In the genomic region with DNA sequence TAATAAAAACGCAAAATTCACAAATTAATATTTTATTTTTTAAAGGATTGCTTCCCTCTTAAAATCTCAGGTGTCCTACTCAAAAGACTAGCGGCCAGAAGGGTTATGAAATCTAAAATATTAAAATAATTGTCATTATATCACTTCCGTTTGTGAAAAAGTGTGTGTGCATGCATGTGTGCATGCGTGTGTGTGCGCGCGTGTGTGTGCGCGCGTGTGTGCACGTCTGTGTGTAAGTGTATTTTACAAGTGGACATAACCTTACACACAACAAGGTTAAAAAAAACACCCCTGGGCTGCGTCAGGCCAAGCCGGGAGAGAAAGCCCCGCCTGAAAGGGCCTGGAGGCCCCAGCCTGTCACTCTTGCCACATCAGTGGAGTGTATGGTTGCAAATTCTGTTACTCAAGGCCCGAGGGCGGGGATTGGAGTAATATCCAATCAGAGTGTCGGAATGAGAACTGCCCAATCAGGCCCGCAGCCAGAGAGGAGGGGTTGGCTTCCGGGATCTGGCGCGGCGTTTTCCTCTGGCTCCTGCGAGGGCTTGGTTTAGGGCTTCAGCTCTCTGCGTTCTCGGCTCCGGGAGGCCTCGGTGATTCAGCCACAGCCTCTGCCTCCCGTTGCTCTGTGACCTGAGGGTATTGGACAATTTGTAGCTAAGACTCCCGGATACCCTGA, we compare ENCODE assay signal across 8 cellular contexts. TPM values are rescaled to one million over a fixed set of nuclear protein-coding genes. Genes with fewer than 3 reads are reported as not detected.
A peak's percentile ranks its signal among the peaks of the same experiment; 100 is the strongest.
DNase-seq lines count a peak whose midpoint lies in the region; ATAC-seq, FAIRE-seq and TF ChIP-seq lines count a peak whose summit lies in the region.
"Not testable (repeated sequence)": the region's sequence is repeated elsewhere in the genome, so short reads cannot be mapped to it uniquely, and the experiment has no call there.

A gene (plus strand): TSS at position 518 of the 676 bp plus-strand sequence. CDS start 168 bp downstream, outside the sequence.

- not testable (repeated sequence) for H3K27ac Mint-ChIP-seq in activated CD4-positive, alpha-beta T cell treated with anti-CD3 and anti-CD28 coated beads, Interleukin-2, amount 10 ng/mL, durations not matched to agents 7 days and 5 days; glutamatergic neuron (ENCODE audit: unreplicated experiment); mesothelial cell of epicardium

- not testable (repeated sequence) for H4K20me1 ChIP-seq in IMR-90 (ENCODE audit: insufficient read depth, low read length); mammary epithelial cell (ENCODE audit: insufficient read depth, low read length)

- H3K27me3 ChIP-seq in IMR-90 (ENCODE audit: control insufficient read depth, insufficient read depth, low read length); mammary epithelial cell (ENCODE audit: insufficient read depth, low read length); skeletal muscle satellite cell (ENCODE audit: control insufficient read depth, insufficient read depth, low read length): not testable (repeated sequence)

- not testable (repeated sequence) for FAIRE-seq in A549 (lab: Jason Lieb, UNC)

- H3K9me3 ChIP-seq in A549; IMR-90 (ENCODE audit: control insufficient read depth, insufficient read depth, low read length); mammary epithelial cell (replicated peaks; ENCODE audit: insufficient read depth, low read length); skeletal muscle satellite cell (replicated peaks; ENCODE audit: low read length): not testable (repeated sequence)

- not testable (repeated sequence) for TF ChIP-seq POLR2A in A549 (IDR thresholded peaks at IDR 0.05; ENCODE audit: low read length); IMR-90 (IDR thresholded peaks at IDR 0.05; ENCODE audit: low read depth, low read length)

- not testable (repeated sequence) for H4K5ac ChIP-seq in IMR-90 (ENCODE audit: low read depth, low read length)

- peak; percentile 98 for ATAC-seq in A549
- ATAC-seq in GM19452 (IDR thresholded peaks at IDR 0.05; ENCODE audit: unreplicated experiment), result peak; percentile 47
- peak; percentile 96 for ATAC-seq in IMR-90 (ENCODE audit: low read depth)

- H2AK5ac ChIP-seq in IMR-90 (ENCODE audit: low read depth, low read length), result not testable (repeated sequence)

- not testable (repeated sequence) for H3K56ac ChIP-seq in IMR-90 (ENCODE audit: extremely low read depth, insufficient read depth, low read length)

- not testable (repeated sequence) for H2BK20ac ChIP-seq in IMR-90 (ENCODE audit: low read depth, low read length)

- H3K27me3 Mint-ChIP-seq in activated CD4-positive, alpha-beta T cell treated with anti-CD3 and anti-CD28 coated beads, Interleukin-2, amount 10 ng/mL, durations not matched to agents 7 days and 5 days; glutamatergic neuron (ENCODE audit: unreplicated experiment); mesothelial cell of epicardium (ENCODE audit: low read depth): not testable (repeated sequence)

- H3K4ac ChIP-seq in IMR-90 (ENCODE audit: low read depth, low read length), result not testable (repeated sequence)

- CTCF ChIA-PET in A549 (lab: Yijun Ruan, JAX), result interaction anchor here (2.0 to 2.3 kb wide), 2 partner anchors 10 to 11 kb away, joined by 5 to 9 read pairs; no protein-coding TSS in a partner anchor
- CTCF ChIA-PET in IMR-90 (lab: Yijun Ruan, JAX); mammary epithelial cell (lab: Charles Lee; ENCODE audit: low non-redundant PET): not testable (repeated sequence)
- CTCF ChIA-PET in activated CD4-positive, alpha-beta T cell treated with anti-CD3 and anti-CD28 coated beads, Interleukin-2, amount 10 ng/mL, durations not matched to agents 7 days and 5 days (lab: Charles Lee), result interaction anchor here (1.0 kb wide), 1 partner anchor 10 kb away, joined by 3 read pairs; no protein-coding TSS in a partner anchor

- not testable (repeated sequence) for TF ChIP-seq CTCF in A549 (IDR thresholded peaks at IDR 0.05); IMR-90 (conservative IDR thresholded peaks at IDR 0.05; ENCODE audit: low read depth, low read length); mammary epithelial cell (conservative IDR thresholded peaks at IDR 0.05 in 1 of 2, IDR thresholded peaks at IDR 0.05 in 1 of 2; ENCODE audit: extremely low read depth in 1 of 2, insufficient read depth in 1 of 2, low read depth in 1 of 2, low read length in 2 of 2); glutamatergic neuron (IDR thresholded peaks at IDR 0.05; ENCODE audit: partially characterized antibody, unreplicated experiment); mesothelial cell of epicardium (IDR thresholded peaks at IDR 0.05; ENCODE audit: unreplicated experiment)

- H3K9me1 ChIP-seq in IMR-90 (ENCODE audit: insufficient read depth, low read length), result not testable (repeated sequence)

- intact Hi-C loops in IMR-90 (cut with micrococcal nuclease); mammary epithelial cell (cut with micrococcal nuclease): not testable (repeated sequence)

- not testable (repeated sequence) for H3K23ac ChIP-seq in IMR-90 (ENCODE audit: low read depth, low read length)

- not testable (repeated sequence) for H2BK120ac ChIP-seq in IMR-90 (ENCODE audit: low read depth, low read length)

- in situ Hi-C loops in IMR-90 (cut with MboI; ENCODE audit: low sequenced_read_pairs); mammary epithelial cell (cut with MboI; ENCODE audit: low sequenced_read_pairs in 2 of 2): not testable (repeated sequence)

- not testable (repeated sequence) for H3K4me1 Mint-ChIP-seq in activated CD4-positive, alpha-beta T cell treated with anti-CD3 and anti-CD28 coated beads, Interleukin-2, amount 10 ng/mL, durations not matched to agents 7 days and 5 days; glutamatergic neuron (ENCODE audit: low read depth, unreplicated experiment); mesothelial cell of epicardium

- not testable (repeated sequence) for TF ChIP-seq EP300 in A549 (IDR thresholded peaks at IDR 0.05)

- not testable (repeated sequence) for BruUV-seq in IMR-90 (replicated peaks; lab: Mats Ljungman, UMichigan); mammary epithelial cell (replicated peaks; lab: Mats Ljungman, UMichigan)

- H3K4me3 Mint-ChIP-seq in activated CD4-positive, alpha-beta T cell treated with anti-CD3 and anti-CD28 coated beads, Interleukin-2, amount 10 ng/mL, durations not matched to agents 7 days and 5 days; glutamatergic neuron (ENCODE audit: unreplicated experiment); mesothelial cell of epicardium: not testable (repeated sequence)

- WGBS in A549 (ENCODE audit: missing lambda C conversion rate), result 40% methylated on average over 16 of the region's 29 CpGs
- no CpG with 5 or more reads among the region's 29 CpGs for WGBS in IMR-90 (ENCODE audit: extremely low coverage in 2 of 2, insufficient read length in 1 of 2), 2 experiments
- 59% methylated on average over 13 of the region's 29 CpGs for WGBS in mammary epithelial cell (ENCODE audit: low coverage, missing lambda C conversion rate)

- peak within 1 kb of the TSS in 1 of 2 experiments; percentile 71; a peak in 2 of 6 replicates for H3K27ac ChIP-seq in A549
- H3K27ac ChIP-seq in IMR-90 (ENCODE audit: insufficient read depth, low read length); mammary epithelial cell (ENCODE audit: insufficient read depth, low read depth, low read length): not testable (repeated sequence)

- not testable (repeated sequence) for H3K18ac ChIP-seq in IMR-90 (ENCODE audit: low read depth, low read length)

- H3K9ac ChIP-seq in IMR-90 (ENCODE audit: low read depth, low read length); mammary epithelial cell (ENCODE audit: insufficient read depth, low read length); skeletal muscle satellite cell (ENCODE audit: low read depth, low read length): not testable (repeated sequence)

- POLR2A ChIA-PET in A549 (lab: Yijun Ruan, JAX), result interaction anchor here (0.6 to 1.0 kb wide), 2 partner anchors 13 to 83 kb away, joined by 3 read pairs; no protein-coding TSS in a partner anchor
- POLR2A ChIA-PET in IMR-90 (lab: Charles Lee; ENCODE audit: unreplicated experiment), result not testable (repeated sequence)
- POLR2A ChIA-PET in activated CD4-positive, alpha-beta T cell treated with anti-CD3 and anti-CD28 coated beads, Interleukin-2, amount 10 ng/mL, durations not matched to agents 7 days and 5 days (lab: Charles Lee), result interaction anchor here (0.6 to 1.4 kb wide), 4 partner anchors 9 to 72 kb away, joined by 3 to 15 read pairs (median 3); a partner anchor contains a TSS

- H3K36me3 Mint-ChIP-seq in activated CD4-positive, alpha-beta T cell treated with anti-CD3 and anti-CD28 coated beads, Interleukin-2, amount 10 ng/mL, durations not matched to agents 7 days and 5 days (ENCODE audit: low read depth); glutamatergic neuron (ENCODE audit: unreplicated experiment); mesothelial cell of epicardium: not testable (repeated sequence)

- dilution Hi-C loops in IMR-90 (cut with HindIII; ENCODE audit: low sequenced_read_pairs, unreplicated experiment); mammary epithelial cell (cut with HindIII; ENCODE audit: low sequenced_read_pairs): not testable (repeated sequence)

- not testable (repeated sequence) for H3K79me2 ChIP-seq in mammary epithelial cell (ENCODE audit: insufficient read depth, low read length)

- not testable (repeated sequence) for TF ChIP-seq RAD21 in A549 (conservative IDR thresholded peaks at IDR 0.05 in 1 of 2, IDR thresholded peaks at IDR 0.05 in 1 of 2); IMR-90 (IDR thresholded peaks at IDR 0.05; ENCODE audit: low read length)

- peak within 1 kb of the TSS; percentile 41; the same call in 2 of the 3 replicates for H3K4me3 ChIP-seq in A549
- H3K4me3 ChIP-seq in IMR-90 (ENCODE audit: insufficient read depth, low read depth, low read length), result peak within 1 kb of the TSS; percentile 34
- peak within 1 kb of the TSS in 1 of 3 experiments; percentile 35 for H3K4me3 ChIP-seq in mammary epithelial cell (replicated peaks in 1 of 3; ENCODE audit: insufficient read depth in 1 of 3, low read depth in 2 of 3, low read length in 3 of 3)
- peak within 1 kb of the TSS; percentile 61 for H3K4me3 ChIP-seq in skeletal muscle satellite cell (ENCODE audit: low read length)

- H3K9me3 Mint-ChIP-seq in activated CD4-positive, alpha-beta T cell treated with anti-CD3 and anti-CD28 coated beads, Interleukin-2, amount 10 ng/mL, durations not matched to agents 7 days and 5 days; glutamatergic neuron (ENCODE audit: unreplicated experiment); mesothelial cell of epicardium: not testable (repeated sequence)

- H2AFZ ChIP-seq in IMR-90 (replicated peaks; ENCODE audit: low read length, poor library complexity); mammary epithelial cell (ENCODE audit: low read depth, low read length): not testable (repeated sequence)

- not testable (repeated sequence) for H2AK9ac ChIP-seq in IMR-90 (replicated peaks; ENCODE audit: low read depth, low read length, poor library complexity)

- H4K91ac ChIP-seq in IMR-90 (ENCODE audit: insufficient read depth, low read depth, low read length), result not testable (repeated sequence)

- H3K4me2 ChIP-seq in A549; IMR-90 (ENCODE audit: low read depth, low read length); mammary epithelial cell (ENCODE audit: insufficient read depth, low read depth, low read length): not testable (repeated sequence)
- H3K4me2 ChIP-seq in skeletal muscle satellite cell (ENCODE audit: low read length), result peak within 1 kb of the TSS; percentile 44

- not testable (repeated sequence) for H4K8ac ChIP-seq in IMR-90 (ENCODE audit: low read depth in 2 of 2, low read length in 2 of 2)

- not testable (repeated sequence) for H3K4me1 ChIP-seq in A549; IMR-90 (ENCODE audit: control insufficient read depth, insufficient read depth, low read length); mammary epithelial cell (ENCODE audit: insufficient read depth, low read length); skeletal muscle satellite cell (ENCODE audit: control insufficient read depth, insufficient read depth, low read length)

- not testable (repeated sequence) for H3K14ac ChIP-seq in IMR-90 (replicated peaks; ENCODE audit: low read depth, low read length)

- not testable (repeated sequence) for DNase-seq in A549 (ENCODE audit: low read depth in 1 of 2, low spot score in 1 of 2); IMR-90; mammary epithelial cell
- peak; percentile 32 for DNase-seq in activated CD4-positive, alpha-beta T cell treated with anti-CD3 and anti-CD28 coated beads, Interleukin-2, amount 10 ng/mL, durations not matched to agents 7 days and 5 days
- DNase-seq in glutamatergic neuron (peak; percentile 57), mesothelial cell of epicardium (ENCODE audit: low spot score in 2 of 2, unreplicated experiment in 2 of 2) (peak in 1 of 2 experiments; percentile 51)

- H2BK5ac ChIP-seq in IMR-90 (ENCODE audit: low read depth, low read length, poor library complexity, severe bottlenecking), result not testable (repeated sequence)

- not testable (repeated sequence) for H3K79me1 ChIP-seq in IMR-90 (ENCODE audit: low read depth in 1 of 2, low read length in 2 of 2)

- not testable (repeated sequence) for H3K36me3 ChIP-seq in IMR-90 (ENCODE audit: control insufficient read depth, insufficient read depth, low read length); mammary epithelial cell (ENCODE audit: insufficient read depth, low read length); skeletal muscle satellite cell (ENCODE audit: insufficient read depth, low read length)

- H2BK15ac ChIP-seq in IMR-90 (ENCODE audit: low read depth, low read length), result not testable (repeated sequence)

RNA-seq across cellular contexts. Expression of the gene that starts here (rescaled TPM):
- polyA plus RNA-seq in A549 (2011; rRNA removed) (36.4 and 36.8 TPM in 2 replicates), A549 (2017; fragmentation: RNase III; extraction: RNeasy Plus Mini Kit Qiagen cat#74134 plus additional on column Dnase treatment) (27.9 to 30.7 TPM (median 30.0 TPM) in 3 replicates), IMR-90 (2012; rRNA removed) (1.5 and 1.9 TPM in 2 replicates), mammary epithelial cell (2.4 TPM)
- polyA plus RNA-seq in A549 (2012; cell fraction: cytosol; rRNA removed), result 20.4 and 28.6 TPM in 2 replicates
- 15.9 and 23.7 TPM in 2 replicates for polyA plus RNA-seq in A549 (2012; cell fraction: nucleus; rRNA removed)
- 19.5 and 25.3 TPM in 2 replicates for polyA minus RNA-seq in A549 (2011; rRNA and poly(A)+ RNA removed)
- total RNA-seq in IMR-90 (2012; rRNA removed) (6.8 and 9.4 TPM in 2 replicates), mammary epithelial cell (10 to 100 TPM; 13.3 to 15.5 TPM), glutamatergic neuron (ENCODE audit: unreplicated experiment) (17.5 TPM), mesothelial cell of epicardium (8.1 to 10.3 TPM (median 10.1 TPM) in 3 replicates)
- 0.62 and 2.3 TPM in 2 replicates for polyA plus RNA-seq in IMR-90 (2012; cell fraction: cytosol; rRNA removed)
- polyA plus RNA-seq in IMR-90 (2012; cell fraction: nucleus; rRNA removed; ENCODE audit: low replicate concordance), result 0.83 and 7.3 TPM in 2 replicates
- total RNA-seq in activated CD4-positive, alpha-beta T cell treated with anti-CD3 and anti-CD28 coated beads, Interleukin-2, amount 10 ng/mL, durations not matched to agents 7 days and 5 days, result 10 to 100 TPM; 11.8 to 15.9 TPM
- 5.0 TPM for polyA minus RNA-seq in mammary epithelial cell
- 9.4 and 12.7 TPM in 2 replicates for total RNA-seq in skeletal muscle satellite cell (2012; rRNA removed)

Comparison
In these comparisons a context has a peak if more than half of its experiments do, and no peak if none do; other contexts are left out.
1. ATAC-seq: peak in every context shown above with its lines; median percentile 98 in A549; 96 in IMR-90; 47 in GM19452.